Comparison of ENCODE assay signal across 9 cellular contexts in genomic region chr4:67581208-67581857, GRCh38. TPM values are rescaled to one million over a fixed set of nuclear protein-coding genes. Genes with fewer than 3 reads are reported as not detected.
DNase-seq lines count a peak whose midpoint lies in the region; ATAC-seq lines count a peak whose summit lies in the region.
"Had no signal": no experiment of that assay in that cellular context is flagged by ENCODE, and none has a peak within 500 bp of the region (broad histone marks: within the 10 kb centered on the region; RNA-seq: fewer than 3 reads in every experiment).

No MANE protein-coding gene starts in this region.

- ATAC-seq in GM19395 (IDR thresholded peaks at IDR 0.05; ENCODE audit: unreplicated experiment) (peak; percentile 46), HG03196 (IDR thresholded peaks at IDR 0.05; ENCODE audit: unreplicated experiment) (peak; percentile 52)

- H3K4me3 Mint-ChIP-seq in activated naive CD8-positive, alpha-beta T cell treated with anti-CD3 and anti-CD28 coated beads for 36 hours = peak overlapping the region; percentile 20

- peak overlapping the region; percentile 89 for H3K27ac Mint-ChIP-seq in activated naive CD8-positive, alpha-beta T cell treated with anti-CD3 and anti-CD28 coated beads for 36 hours

- DNase-seq in GF-D8 (lab: John Stamatoyannopoulos, UW) (peak; percentile 37), LoVo (ENCODE audit: low spot score) (no peak), SHP77 (lab: John Stamatoyannopoulos, UW) (no peak), pons (ENCODE audit: low spot score) (no peak)
- no peak for DNase-seq in activated naive CD8-positive, alpha-beta T cell treated with anti-CD3 and anti-CD28 coated beads for 36 hours
- no peak for DNase-seq in stimulated activated CD4-positive, alpha-beta T cell treated with anti-CD3 and anti-CD28 coated beads, Interleukin-4, amount 100 ng/mL, for 1 hour
- DNase-seq: NCI-H1694 treated with DMSO at 0.1 percent for 48 hours had no signal

- H3K9me3 Mint-ChIP-seq in activated naive CD8-positive, alpha-beta T cell treated with anti-CD3 and anti-CD28 coated beads for 36 hours = peaks cover 8% of the 10 kb centered on the region

- H3K36me3 Mint-ChIP-seq in activated naive CD8-positive, alpha-beta T cell treated with anti-CD3 and anti-CD28 coated beads for 36 hours = peaks cover 20% of the 10 kb centered on the region

- H3K4me1 Mint-ChIP-seq in activated naive CD8-positive, alpha-beta T cell treated with anti-CD3 and anti-CD28 coated beads for 36 hours = peaks cover 29% of the 10 kb centered on the region

- H3K27me3 Mint-ChIP-seq in activated naive CD8-positive, alpha-beta T cell treated with anti-CD3 and anti-CD28 coated beads for 36 hours = no peaks in the 10 kb centered on the region

RNA-seq across cellular contexts. Expression of gene STAP1, which starts 22.8 kb away (rescaled TPM):
- total RNA-seq in activated naive CD8-positive, alpha-beta T cell treated with anti-CD3 and anti-CD28 coated beads for 36 hours = 1 to 10 TPM; 6.3 to 7.4 TPM

RNA-seq across cellular contexts. Expression of gene CENPC, which starts 36.0 kb away (rescaled TPM):
- 10 to 100 TPM; 23.5 to 24.3 TPM for total RNA-seq in activated naive CD8-positive, alpha-beta T cell treated with anti-CD3 and anti-CD28 coated beads for 36 hours
